ENCODE assay signal across 14 cellular contexts in genomic region chr21:31667141-31667540, GRCh38. TPM values are rescaled to one million over a fixed set of nuclear protein-coding genes. Genes with fewer than 3 reads are reported as not detected.
DNase-seq lines count a peak whose midpoint lies in the region; ATAC-seq lines count a peak whose summit lies in the region.
"Had no signal": no experiment of that assay in that cellular context is flagged by ENCODE, and none has a peak within 500 bp of the region (broad histone marks: within the 10 kb centered on the region; RNA-seq: fewer than 3 reads in every experiment).

No MANE protein-coding gene starts in this region.

- no peak for DNase-seq in CD4-positive, CD25-positive, alpha-beta regulatory T cell
- DNase-seq in activated CD4-positive, alpha-beta memory T cell treated with anti-CD3 and anti-CD28 coated beads, Interleukin-2, amount 10 ng/mL, durations not matched to agents 7 days and 5 days, result no peak
- DNase-seq in naive thymus-derived CD4-positive, alpha-beta T cell, result no peak
- no peak for DNase-seq in MV-4-11 (lab: John Stamatoyannopoulos, UW)
- DNase-seq in GM19238 (ENCODE audit: insufficient read length, low spot score), result no peak
- no peak for DNase-seq in activated gamma-delta T cell treated with Interleukin-2 at 50 U/mL for 16 hours
- DNase-seq: activated CD8-positive, alpha-beta memory T cell treated with anti-CD3 and anti-CD28 coated beads, Interleukin-2, amount 50 U/mL, for 4 hours; kidney; NCI-H1694; PC-3; posterior cingulate gyrus had no signal

- H3K9me3 ChIP-seq in CD4-positive, CD25-positive, alpha-beta regulatory T cell (ENCODE audit: control insufficient read depth in 2 of 2, low read length in 2 of 2), result no peaks in the 10 kb centered on the region
- H3K9me3 ChIP-seq in naive thymus-derived CD4-positive, alpha-beta T cell (ENCODE audit: control insufficient read depth in 2 of 3, low read length in 3 of 3), result no peaks in the 10 kb centered on the region
- H3K9me3 ChIP-seq: esophagus muscularis mucosa had no signal

- ATAC-seq in CD4-positive, CD25-positive, alpha-beta regulatory T cell (ENCODE audit: low read depth in 2 of 2), result no peak
- ATAC-seq in GM18909 (IDR thresholded peaks at IDR 0.05; ENCODE audit: poor library complexity, unreplicated experiment), result peak; percentile 25
- no peak for ATAC-seq in naive thymus-derived CD4-positive, alpha-beta T cell
- ATAC-seq: PC-3 had no signal

- intact Hi-C loops in naive thymus-derived CD4-positive, alpha-beta T cell (cut with micrococcal nuclease), result no loop called here

- peaks cover 50% of the 10 kb centered on the region for H3K4me1 ChIP-seq in CD4-positive, CD25-positive, alpha-beta regulatory T cell (ENCODE audit: control insufficient read depth, insufficient read depth, low read length, poor library complexity, severe bottlenecking)
- peaks cover 11 to 31% of the 10 kb centered on the region in 2 donors for H3K4me1 ChIP-seq in naive thymus-derived CD4-positive, alpha-beta T cell (ENCODE audit: control insufficient read depth in 2 of 2, insufficient read depth in 2 of 2, low read length in 2 of 2)

- H3K36me3 Mint-ChIP-seq in CD4-positive, CD25-positive, alpha-beta regulatory T cell, result peaks cover 50% of the 10 kb centered on the region
- H3K36me3 Mint-ChIP-seq in activated CD4-positive, alpha-beta memory T cell treated with anti-CD3 and anti-CD28 coated beads, Interleukin-2, amount 10 ng/mL, durations not matched to agents 7 days and 5 days (ENCODE audit: low read depth), result peaks cover 66% of the 10 kb centered on the region
- H3K36me3 Mint-ChIP-seq in naive thymus-derived CD4-positive, alpha-beta T cell, result peaks cover 11 to 57% (median 24%) of the 10 kb centered on the region in 5 donors

- H3K27ac ChIP-seq in CD4-positive, CD25-positive, alpha-beta regulatory T cell (ENCODE audit: insufficient read depth, low read length, poor library complexity, severe bottlenecking), result no peak overlapping the region
- H3K27ac ChIP-seq in naive thymus-derived CD4-positive, alpha-beta T cell (ENCODE audit: low read depth, low read length), result no peak overlapping the region
- H3K27ac ChIP-seq: KMS-11 had no signal

- POLR2A ChIA-PET in activated CD4-positive, alpha-beta memory T cell treated with anti-CD3 and anti-CD28 coated beads, Interleukin-2, amount 10 ng/mL, durations not matched to agents 7 days and 5 days (lab: Charles Lee), result interaction anchor here (0.6 to 1.7 kb wide), 5 partner anchors 13 to 721 kb away, joined by 3 to 5 read pairs (median 3); no protein-coding TSS in a partner anchor
- POLR2A ChIA-PET in naive thymus-derived CD4-positive, alpha-beta T cell (lab: Charles Lee), result no interaction called here

- peaks cover 40 to 67% (median 54%) of the 10 kb centered on the region in 4 donors for H3K4me1 Mint-ChIP-seq in CD4-positive, CD25-positive, alpha-beta regulatory T cell
- peaks cover 70% of the 10 kb centered on the region for H3K4me1 Mint-ChIP-seq in activated CD4-positive, alpha-beta memory T cell treated with anti-CD3 and anti-CD28 coated beads, Interleukin-2, amount 10 ng/mL, durations not matched to agents 7 days and 5 days
- H3K4me1 Mint-ChIP-seq in naive thymus-derived CD4-positive, alpha-beta T cell, result peaks cover 37 to 69% (median 57%) of the 10 kb centered on the region in 7 donors

- H3K36me3 ChIP-seq in CD4-positive, CD25-positive, alpha-beta regulatory T cell (ENCODE audit: control insufficient read depth, insufficient read depth, low read length), result peaks cover 69% of the 10 kb centered on the region
- H3K36me3 ChIP-seq in naive thymus-derived CD4-positive, alpha-beta T cell (ENCODE audit: control insufficient read depth in 2 of 3, insufficient read depth in 3 of 3, low read length in 3 of 3), result peaks cover 8 to 62% (median 21%) of the 10 kb centered on the region in 3 experiments

- H3K4me3 Mint-ChIP-seq in CD4-positive, CD25-positive, alpha-beta regulatory T cell, result peak overlapping the region in 2 of 4 donors; percentile 45 to 62
- no peak overlapping the region for H3K4me3 Mint-ChIP-seq in activated CD4-positive, alpha-beta memory T cell treated with anti-CD3 and anti-CD28 coated beads, Interleukin-2, amount 10 ng/mL, durations not matched to agents 7 days and 5 days
- H3K4me3 Mint-ChIP-seq in naive thymus-derived CD4-positive, alpha-beta T cell, result peak overlapping the region in 2 of 10 donors; percentile 17 to 32

- CTCF ChIA-PET in activated CD4-positive, alpha-beta memory T cell treated with anti-CD3 and anti-CD28 coated beads, Interleukin-2, amount 10 ng/mL, durations not matched to agents 7 days and 5 days (lab: Charles Lee), result no interaction called here
- CTCF ChIA-PET in naive thymus-derived CD4-positive, alpha-beta T cell (lab: Charles Lee), result no interaction called here

- no peaks in the 10 kb centered on the region for H3K27me3 ChIP-seq in CD4-positive, CD25-positive, alpha-beta regulatory T cell (ENCODE audit: control insufficient read depth, insufficient read depth, low read length)
- H3K27me3 ChIP-seq in naive thymus-derived CD4-positive, alpha-beta T cell (ENCODE audit: control insufficient read depth in 2 of 2, insufficient read depth in 2 of 2, low read length in 2 of 2), result no peaks in the 10 kb centered on the region
- H3K27me3 ChIP-seq: esophagus muscularis mucosa had no signal

- H3K9me3 Mint-ChIP-seq in CD4-positive, CD25-positive, alpha-beta regulatory T cell, result peaks cover 0 to 1% (median 0%) of the 10 kb centered on the region in 7 donors
- H3K9me3 Mint-ChIP-seq in activated CD4-positive, alpha-beta memory T cell treated with anti-CD3 and anti-CD28 coated beads, Interleukin-2, amount 10 ng/mL, durations not matched to agents 7 days and 5 days, result no peaks in the 10 kb centered on the region
- no peaks in the 10 kb centered on the region for H3K9me3 Mint-ChIP-seq in naive thymus-derived CD4-positive, alpha-beta T cell

- H3K27me3 Mint-ChIP-seq in CD4-positive, CD25-positive, alpha-beta regulatory T cell, result no peaks in the 10 kb centered on the region
- H3K27me3 Mint-ChIP-seq in activated CD4-positive, alpha-beta memory T cell treated with anti-CD3 and anti-CD28 coated beads, Interleukin-2, amount 10 ng/mL, durations not matched to agents 7 days and 5 days, result no peaks in the 10 kb centered on the region
- H3K27me3 Mint-ChIP-seq in naive thymus-derived CD4-positive, alpha-beta T cell, result no peaks in the 10 kb centered on the region

- H3K27ac Mint-ChIP-seq in CD4-positive, CD25-positive, alpha-beta regulatory T cell, result peak overlapping the region in 2 of 3 donors; percentile 15 to 48
- H3K27ac Mint-ChIP-seq in activated CD4-positive, alpha-beta memory T cell treated with anti-CD3 and anti-CD28 coated beads, Interleukin-2, amount 10 ng/mL, durations not matched to agents 7 days and 5 days, result peak overlapping the region; percentile 49
- H3K27ac Mint-ChIP-seq in naive thymus-derived CD4-positive, alpha-beta T cell, result peak overlapping the region in 8 of 9 donors; percentile 6 to 79 (median 74)

- H3K4me3 ChIP-seq in CD4-positive, CD25-positive, alpha-beta regulatory T cell (ENCODE audit: low read depth, low read length), result no peak overlapping the region
- no peak overlapping the region for H3K4me3 ChIP-seq in naive thymus-derived CD4-positive, alpha-beta T cell (ENCODE audit: low read length)
- H3K4me3 ChIP-seq: esophagus muscularis mucosa had no signal

RNA-seq across cellular contexts. Expression of gene SOD1, which starts 7.6 kb away (rescaled TPM):
- 164 TPM for total RNA-seq in CD4-positive, CD25-positive, alpha-beta regulatory T cell
- polyA plus RNA-seq in CD4-positive, CD25-positive, alpha-beta regulatory T cell, result 100 to 1,000 TPM; 785 to 914 (median 844) TPM
- total RNA-seq in activated CD4-positive, alpha-beta memory T cell treated with anti-CD3 and anti-CD28 coated beads, Interleukin-2, amount 10 ng/mL, durations not matched to agents 7 days and 5 days, result 100 to 1,000 TPM; 197 to 206 TPM
- total RNA-seq in naive thymus-derived CD4-positive, alpha-beta T cell, result 100 to 1,000 TPM; 110 to 218 (median 182) TPM
- 100 to 1,000 TPM; 632 to 777 TPM for polyA plus RNA-seq in naive thymus-derived CD4-positive, alpha-beta T cell
